Comparison of ENCODE assay signal across 16 cellular contexts in the genomic region with DNA sequence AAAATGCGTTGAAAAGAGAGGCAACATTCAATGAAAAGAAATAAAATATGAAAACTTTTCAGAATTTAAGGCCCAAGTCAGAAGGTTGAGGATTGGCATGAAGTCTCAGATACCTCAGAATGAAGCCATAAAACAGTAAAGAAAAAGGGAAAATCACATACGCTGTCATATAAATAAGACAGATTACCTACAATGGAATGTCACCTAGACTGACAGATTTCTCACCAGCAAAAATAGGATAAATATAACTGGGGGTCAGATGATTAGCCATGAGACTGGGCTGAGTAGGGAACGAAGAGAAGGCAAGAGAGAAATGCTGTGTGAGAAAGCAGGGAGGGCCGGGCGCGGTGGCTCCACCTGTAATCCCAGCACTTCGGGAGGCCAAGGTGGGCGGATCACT. TPM values are rescaled to one million over a fixed set of nuclear protein-coding genes. Genes with fewer than 3 reads are reported as not detected.
A peak's percentile ranks its signal among the peaks of the same experiment; 100 is the strongest.
DNase-seq lines count a peak whose midpoint lies in the region; ATAC-seq, FAIRE-seq and TF ChIP-seq lines count a peak whose summit lies in the region.
"Had no signal": no experiment of that assay in that cellular context is flagged by ENCODE, and none has a peak within 500 bp of the region (broad histone marks: within the 10 kb centered on the region; RNA-seq: fewer than 3 reads in every experiment).

No MANE protein-coding gene starts in this region.

- no peaks in the 10 kb centered on the region for H3K79me2 ChIP-seq in K562 (ENCODE audit: control insufficient read depth, insufficient read depth, low read length)

- H3K4me3 ChIP-seq in BLaER1 treated with 17β-estradiol and CSF1 and Interleukin-3, amounts not matched to agents 10 nM and 100 nM = no peak overlapping the region
- H3K4me3 ChIP-seq in K562 = no peak overlapping the region
- H3K4me3 ChIP-seq: HAP-1 had no signal

- in situ Hi-C loops in K562 (cut with MboI) = loop anchor here (25.0 kb wide), 1 partner anchor 436 kb away; no protein-coding TSS in a partner anchor

- WGBS in K562 (ENCODE audit: insufficient coverage, low coverage, missing lambda C conversion rate) = 3% methylated on average over 8 of the region's 8 CpGs

- peak overlapping the region; percentile 54 for H3K27ac Mint-ChIP-seq in stimulated activated memory B cell treated with anti-CD40 and anti-IgM and Interleukin-4, amounts not matched to agents 10 μg/mL and 1 μg/mL and 100 μg/mL, for 72 hours
- H3K27ac Mint-ChIP-seq in WTC11 = no peak overlapping the region
- H3K27ac Mint-ChIP-seq: CD8-positive, alpha-beta T cell had no signal

- H3K27me3 Mint-ChIP-seq in stimulated activated memory B cell treated with anti-CD40 and anti-IgM and Interleukin-4, amounts not matched to agents 10 μg/mL and 1 μg/mL and 100 μg/mL, for 72 hours = peaks cover 10% of the 10 kb centered on the region
- no peaks in the 10 kb centered on the region for H3K27me3 Mint-ChIP-seq in WTC11 (ENCODE audit: low read depth)
- H3K27me3 Mint-ChIP-seq: CD4-positive, CD25-positive, alpha-beta regulatory T cell had no signal

- no peak overlapping the region for H3K4me3 Mint-ChIP-seq in stimulated activated memory B cell treated with anti-CD40 and anti-IgM and Interleukin-4, amounts not matched to agents 10 μg/mL and 1 μg/mL and 100 μg/mL, for 72 hours
- no peak overlapping the region for H3K4me3 Mint-ChIP-seq in WTC11
- H3K4me3 Mint-ChIP-seq: CD4-positive, CD25-positive, alpha-beta regulatory T cell; CD8-positive, alpha-beta T cell had no signal

- no peaks in the 10 kb centered on the region for H3K36me3 ChIP-seq in BLaER1 treated with 17β-estradiol and CSF1 and Interleukin-3, amounts not matched to agents 10 nM and 100 nM
- no peaks in the 10 kb centered on the region for H3K36me3 ChIP-seq in K562 (ENCODE audit: control insufficient read depth, insufficient read depth, low read length)
- H3K36me3 ChIP-seq: HAP-1 had no signal

- ATAC-seq in K562 (no peak), WTC11 (no peak)
- ATAC-seq in stimulated activated memory B cell treated with anti-CD40 and anti-IgM and Interleukin-4, amounts not matched to agents 10 μg/mL and 1 μg/mL and 100 μg/mL, for 72 hours = no peak
- ATAC-seq: CD8-positive, alpha-beta T cell had no signal

- no peaks in the 10 kb centered on the region for H3K9me1 ChIP-seq in K562 (ENCODE audit: control insufficient read depth, insufficient read depth, low read length)

- no peaks in the 10 kb centered on the region for H3K9me3 ChIP-seq in BLaER1 treated with 17β-estradiol and CSF1 and Interleukin-3, amounts not matched to agents 10 nM and 100 nM (replicated peaks in 1 of 11)
- H3K9me3 ChIP-seq in K562 (replicated peaks; ENCODE audit: control insufficient read depth, insufficient read depth, low read depth, low read length) = no peaks in the 10 kb centered on the region
- H3K9me3 ChIP-seq: Caco-2, HAP-1 had no signal

- H3K9ac ChIP-seq in BLaER1 treated with 17β-estradiol and CSF1 and Interleukin-3, amounts not matched to agents 10 nM and 100 nM = no peak overlapping the region
- no peak overlapping the region for H3K9ac ChIP-seq in K562 (ENCODE audit: insufficient read depth in 1 of 2, low read depth in 2 of 2, low read length in 2 of 2)

- TF ChIP-seq POLR2A in K562 (conservative IDR thresholded peaks at IDR 0.05) = no peak

- peaks cover 0 to 39% (median 17%) of the 10 kb centered on the region in 10 experiments; a peak in 17 of 20 replicates for H3K4me1 ChIP-seq in BLaER1 treated with 17β-estradiol and CSF1 and Interleukin-3, amounts not matched to agents 10 nM and 100 nM
- no peaks in the 10 kb centered on the region; a peak in 1 of 5 replicates for H3K4me1 ChIP-seq in K562 (replicated peaks in 1 of 2; ENCODE audit: control insufficient read depth in 2 of 2, insufficient read depth in 2 of 2, low read length in 2 of 2)
- H3K4me1 ChIP-seq: Caco-2, HAP-1 had no signal

- no peaks in the 10 kb centered on the region for H3K36me3 Mint-ChIP-seq in stimulated activated memory B cell treated with anti-CD40 and anti-IgM and Interleukin-4, amounts not matched to agents 10 μg/mL and 1 μg/mL and 100 μg/mL, for 72 hours
- no peaks in the 10 kb centered on the region for H3K36me3 Mint-ChIP-seq in WTC11
- H3K36me3 Mint-ChIP-seq: CD4-positive, CD25-positive, alpha-beta regulatory T cell; CD8-positive, alpha-beta T cell had no signal

- no peaks in the 10 kb centered on the region; a peak in 1 of 22 replicates for H4K20me1 ChIP-seq in BLaER1 treated with 17β-estradiol and CSF1 and Interleukin-3, amounts not matched to agents 10 nM and 100 nM
- H4K20me1 ChIP-seq in K562 (replicated peaks; ENCODE audit: control insufficient read depth, insufficient read depth, low read length) = no peaks in the 10 kb centered on the region

- H2AFZ ChIP-seq in K562 (ENCODE audit: low read depth, low read length) = no peak overlapping the region

- peaks cover 14% of the 10 kb centered on the region for H3K4me1 Mint-ChIP-seq in stimulated activated memory B cell treated with anti-CD40 and anti-IgM and Interleukin-4, amounts not matched to agents 10 μg/mL and 1 μg/mL and 100 μg/mL, for 72 hours
- peaks cover 4% of the 10 kb centered on the region for H3K4me1 Mint-ChIP-seq in WTC11

- POLR2A ChIA-PET in HEK293T (lab: Yijun Ruan, JAX) (no interaction called here), K562 (lab: Yijun Ruan, JAX) (no interaction called here), WTC11 (lab: Charles Lee) (no interaction called here)

- no peak for TF ChIP-seq EP300 in K562 (IDR thresholded peaks at IDR 0.05; ENCODE audit: low read length)

- H3K27me3 ChIP-seq in BLaER1 treated with 17β-estradiol and CSF1 and Interleukin-3, amounts not matched to agents 10 nM and 100 nM = no peaks in the 10 kb centered on the region
- peaks cover 28 to 43% of the 10 kb centered on the region in 2 experiments for H3K27me3 ChIP-seq in K562 (ENCODE audit: control insufficient read depth in 2 of 2, insufficient read depth in 2 of 2, low read length in 2 of 2)

- DNase-seq in HEK293T (ENCODE audit: extremely low spot score) (no peak), K562 (ENCODE audit: extremely low read depth in 1 of 4, low spot score in 3 of 4) (no peak), WTC11 (ENCODE audit: low spot score) (no peak), NCI-H446 (lab: John Stamatoyannopoulos, UW) (no peak)
- DNase-seq: Caco-2; CD4-positive, CD25-positive, alpha-beta regulatory T cell; CD8-positive, alpha-beta T cell; DMS153; DND-41; GOT3 had no signal

- intact Hi-C loops in K562 (cut with micrococcal nuclease) = loop anchor here (5.0 kb wide), 1 partner anchor 121 kb away; no protein-coding TSS in a partner anchor

- peak overlapping the region in 1 of 11 experiments; percentile 9; a peak in 1 of 22 replicates for H3K27ac ChIP-seq in BLaER1 treated with 17β-estradiol and CSF1 and Interleukin-3, amounts not matched to agents 10 nM and 100 nM
- no peak overlapping the region for H3K27ac ChIP-seq in K562 (ENCODE audit: extremely low read depth, low read depth, low read length)
- H3K27ac ChIP-seq: C4-2B had no signal

- TF ChIP-seq RAD21 in K562 (CRISPR knock-in tag; conservative IDR thresholded peaks at IDR 0.05 in 1 of 2, IDR thresholded peaks at IDR 0.05 in 1 of 2) = no peak

- CTCF ChIA-PET in HEK293T (lab: Yijun Ruan, JAX) (no interaction called here), K562 (lab: Yijun Ruan, JAX; ENCODE audit: low intra/inter-chr PET ratio) (no interaction called here), WTC11 (lab: Charles Lee) (interaction anchor here (0.7 kb wide), 1 partner anchor 179 kb away, joined by 5 read pairs; no protein-coding TSS in a partner anchor)

- TF ChIP-seq CTCF in K562 (IDR thresholded peaks at IDR 0.05 in 2 of 3, conservative IDR thresholded peaks at IDR 0.05 in 1 of 3; ENCODE audit: insufficient read depth in 2 of 3, low read depth in 1 of 3, low read length in 3 of 3) = no peak
- no peak for TF ChIP-seq CTCF in WTC11 (IDR thresholded peaks at IDR 0.05)

- no TSS peak for BruUV-seq in K562 (replicated peaks; lab: Mats Ljungman, UMichigan)

- peak overlapping the region in 9 of 11 experiments; percentile 0 to 68 (median 54); a peak in 13 of 22 replicates for H3K4me2 ChIP-seq in BLaER1 treated with 17β-estradiol and CSF1 and Interleukin-3, amounts not matched to agents 10 nM and 100 nM
- H3K4me2 ChIP-seq in K562 (ENCODE audit: insufficient read depth, low read length) = no peak overlapping the region

- no peaks in the 10 kb centered on the region for H3K9me3 Mint-ChIP-seq in stimulated activated memory B cell treated with anti-CD40 and anti-IgM and Interleukin-4, amounts not matched to agents 10 μg/mL and 1 μg/mL and 100 μg/mL, for 72 hours
- no peaks in the 10 kb centered on the region for H3K9me3 Mint-ChIP-seq in WTC11
- H3K9me3 Mint-ChIP-seq: CD8-positive, alpha-beta T cell had no signal

- no peak for FAIRE-seq in K562 (lab: Jason Lieb, UNC)
- FAIRE-seq: GM12892, H54 had no signal

TF ChIP-seq in HEK293T, 16 proteins besides CTCF, POLR2A, EP300 and RAD21 (continues in another document):
- TF ChIP-seq CTBP1 (IDR thresholded peaks at IDR 0.05; ENCODE audit: borderline replicate concordance) = no peak

TF ChIP-seq in K562, 482 proteins besides CTCF, POLR2A, EP300 and RAD21 (continues in another document):
- TF ChIP-seq EZH2 (IDR thresholded peaks at IDR 0.05; ENCODE audit: borderline replicate concordance, low read depth, low read length) = 0 out of 2 replicates have a peak, but pooled peaks have one; percentile 59

TF ChIP-seq in WTC11, 78 proteins besides CTCF, POLR2A, EP300 and RAD21 (continues in another document):
- TF ChIP-seq CBFB (CRISPR knock-in tag; IDR thresholded peaks at IDR 0.05; ENCODE audit: low read depth) (no peak), NFATC4 (CRISPR knock-in tag; IDR thresholded peaks at IDR 0.05) (no peak)

RNA-seq across cellular contexts. Expression of a gene that starts 51.6 kb away (rescaled TPM):
- total RNA-seq in K562 (2011; cell fraction: chromatin; rRNA removed; ENCODE audit: low replicate concordance) = 17.0 and 36.5 TPM in 2 replicates
- 17.3 and 26.5 TPM in 2 replicates for total RNA-seq in K562 (2011; cell fraction: nucleolus; rRNA removed)
- total RNA-seq in K562 (2011; cell fraction: nucleoplasm; rRNA removed) = 29.8 and 42.3 TPM in 2 replicates
- total RNA-seq in K562 (2014; rRNA removed) (40.8 TPM in 2 replicates), K562 (2014; rRNA removed; fragmentation: Illumina TruSeq; extraction: Trizol) (56.9 and 60.6 TPM in 2 replicates), K562 (2015; rRNA removed; fragmentation: Illumina TruSeq; extraction: Trizol) (52.4 and 59.4 TPM in 2 replicates), K562 (2021) (42.3 and 43.9 TPM in 2 replicates), WTC11 (2021) (76.1 to 108 TPM (median 76.4 TPM) in 3 replicates)
- polyA plus RNA-seq in K562 (2011; rRNA removed) (36.6 and 38.4 TPM in 2 replicates), K562 (2014; fragmentation: Illumina TruSeq; extraction: Trizol) (33.6 and 37.8 TPM in 2 replicates), K562 (2014; fragmentation: Nextera tagmentation; extraction: Ambion mirVana) (10 to 100 TPM; 17.4 to 20.4 TPM), K562 (2014; rRNA removed) (26.1 and 26.9 TPM in 2 replicates)
- polyA plus RNA-seq in K562 (2011; cell fraction: cytosol; rRNA removed) = 15.0 and 26.2 TPM in 2 replicates
- 19.6 and 27.0 TPM in 2 replicates for polyA plus RNA-seq in K562 (2011; cell fraction: nucleus; rRNA removed)
- 21.9 and 29.7 TPM in 2 replicates for polyA plus RNA-seq in K562 (2012)
- polyA minus RNA-seq in K562 (2011; rRNA and poly(A)+ RNA removed) = 55.3 and 64.0 TPM in 2 replicates
- 21.1 and 24.8 TPM in 2 replicates for polyA minus RNA-seq in K562 (2011; cell fraction: cytosol; rRNA and poly(A)+ RNA removed)
- polyA minus RNA-seq in K562 (2011; cell fraction: nucleus; rRNA and poly(A)+ RNA removed) = 25.3 and 40.5 TPM in 2 replicates
